Comparison of ENCODE assay signal across 9 cellular contexts in the genomic region with DNA sequence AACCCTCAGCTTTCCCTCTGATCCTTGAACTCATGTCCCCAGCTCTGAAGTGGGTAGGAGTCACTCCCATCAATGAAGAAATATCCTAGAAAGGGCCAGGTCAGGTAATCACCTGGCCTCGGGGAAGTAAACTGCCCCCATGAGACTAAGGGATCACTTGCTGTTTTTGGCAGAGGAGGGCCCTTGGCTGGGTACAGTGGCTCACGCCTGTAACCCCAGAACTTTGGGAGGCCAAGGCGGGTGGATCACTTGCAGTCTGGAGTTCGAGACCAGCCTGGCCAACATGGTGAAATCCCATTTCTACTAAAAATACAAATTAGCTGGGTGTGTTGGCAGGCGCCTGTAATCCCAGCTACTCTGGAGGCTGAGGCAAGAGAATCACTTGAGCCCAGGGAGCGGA. TPM values are rescaled to one million over a fixed set of nuclear protein-coding genes. Genes with fewer than 3 reads are reported as not detected.
A peak's percentile ranks its signal among the peaks of the same experiment; 100 is the strongest.
DNase-seq lines count a peak whose midpoint lies in the region; FAIRE-seq and TF ChIP-seq lines count a peak whose summit lies in the region.
"Not testable (repeated sequence)": the region's sequence is repeated elsewhere in the genome, so short reads cannot be mapped to it uniquely, and the experiment has no call there.
"Had no signal": no experiment of that assay in that cellular context is flagged by ENCODE, and none has a peak within 500 bp of the region (broad histone marks: within the 10 kb centered on the region; RNA-seq: fewer than 3 reads in every experiment).

No MANE protein-coding gene starts in this region.

- H3K27me3 Mint-ChIP-seq in HFFc6 (ENCODE audit: insufficient read depth); astrocyte (ENCODE audit: low read depth, unreplicated experiment): not testable (repeated sequence)

- 89% methylated on average over 6 of the region's 6 CpGs for WGBS in esophagus muscularis mucosa
- WGBS in smooth muscle cell (ENCODE audit: low lambda C conversion rate) = 96% methylated on average over 5 of the region's 6 CpGs
- 94% methylated on average over 6 of the region's 6 CpGs for WGBS in thyroid gland, 2 donors

- peaks cover 91% of the 10 kb centered on the region for H4K20me1 ChIP-seq in astrocyte (ENCODE audit: insufficient read depth, low read length)
- peaks cover 44% of the 10 kb centered on the region for H4K20me1 ChIP-seq in osteoblast (ENCODE audit: insufficient read depth, low read length)
- peaks cover 86% of the 10 kb centered on the region for H4K20me1 ChIP-seq in smooth muscle cell (ENCODE audit: low read depth)

- H3K27me3 ChIP-seq in astrocyte (ENCODE audit: insufficient read depth, low read length); esophagus muscularis mucosa; left ventricle myocardium inferior (ENCODE audit: low read depth); osteoblast (ENCODE audit: insufficient read depth, low read length); smooth muscle cell (ENCODE audit: low read depth); thyroid gland: not testable (repeated sequence)

- H3K36me3 Mint-ChIP-seq in HFFc6 (ENCODE audit: low read depth) (peaks cover 11% of the 10 kb centered on the region; the same call in 1 of the 2 replicates), astrocyte (ENCODE audit: low read depth, unreplicated experiment) (peaks cover 19% of the 10 kb centered on the region)

- H3K4me2 ChIP-seq in astrocyte (ENCODE audit: low read length); smooth muscle cell: not testable (repeated sequence)
- H3K4me2 ChIP-seq in osteoblast (ENCODE audit: insufficient read depth, low read length) = peak overlapping the region; percentile 71

- peak overlapping the region; percentile 100 for H3K27ac Mint-ChIP-seq in HFFc6
- H3K27ac Mint-ChIP-seq in astrocyte (ENCODE audit: unreplicated experiment) = peak overlapping the region; percentile 90

- not testable (repeated sequence) for DNase-seq in HFFc6; astrocyte (ENCODE audit: low read depth); esophagus muscularis mucosa (ENCODE audit: extremely low spot score); left ventricle myocardium inferior; osteoblast (ENCODE audit: insufficient read length, low spot score, missing footprints); smooth muscle cell (lab: John Stamatoyannopoulos, UW; ENCODE audit: unreplicated experiment); thyroid gland

- H3K36me3 ChIP-seq in astrocyte (ENCODE audit: insufficient read depth, low read length) (peaks cover 20% of the 10 kb centered on the region), esophagus muscularis mucosa (peaks cover 27 to 45% (median 40%) of the 10 kb centered on the region in 4 donors), left ventricle myocardium inferior (peaks cover 51% of the 10 kb centered on the region), osteoblast (ENCODE audit: insufficient read depth, low read length) (peaks cover 58% of the 10 kb centered on the region), thyroid gland (peaks cover 4 to 21% of the 10 kb centered on the region in 2 donors)
- not testable (repeated sequence) for H3K36me3 ChIP-seq in smooth muscle cell (ENCODE audit: low read depth)

- H3K27ac ChIP-seq in astrocyte (ENCODE audit: low read depth, low read length) (peak overlapping the region; percentile 82), esophagus muscularis mucosa (replicated peaks in 1 of 4) (peak overlapping the region; percentile 83 to 87 (median 86)), left ventricle myocardium inferior (replicated peaks) (peak overlapping the region; percentile 93), osteoblast (ENCODE audit: low read depth, low read length) (peak overlapping the region; percentile 89), smooth muscle cell (ENCODE audit: low read depth) (peak overlapping the region; percentile 88), thyroid gland (peak overlapping the region in 2 of 3 donors; percentile 62 to 77)

- H3K4me1 Mint-ChIP-seq in HFFc6 (ENCODE audit: low read depth) = peaks cover 41% of the 10 kb centered on the region
- peaks cover 37% of the 10 kb centered on the region for H3K4me1 Mint-ChIP-seq in astrocyte (ENCODE audit: low read depth, unreplicated experiment)

- not testable (repeated sequence) for H3K4me3 ChIP-seq in astrocyte (ENCODE audit: insufficient read depth, low read depth, low read length); esophagus muscularis mucosa; osteoblast (ENCODE audit: insufficient read depth, low read length); smooth muscle cell; thyroid gland (replicated peaks in 1 of 3)
- H3K4me3 ChIP-seq in left ventricle myocardium inferior = peak overlapping the region; percentile 39

- H3K4me1 ChIP-seq in astrocyte (ENCODE audit: insufficient read depth, low read length) (peaks cover 39% of the 10 kb centered on the region), esophagus muscularis mucosa (peaks cover 33 to 60% (median 52%) of the 10 kb centered on the region in 4 donors), left ventricle myocardium inferior (peaks cover 63% of the 10 kb centered on the region), osteoblast (ENCODE audit: insufficient read depth, low read length) (peaks cover 37% of the 10 kb centered on the region), thyroid gland (peaks cover 0 to 27% of the 10 kb centered on the region in 2 donors)
- not testable (repeated sequence) for H3K4me1 ChIP-seq in smooth muscle cell (ENCODE audit: low read depth)

- H3F3A ChIP-seq in smooth muscle cell (ENCODE audit: low read depth) = not testable (repeated sequence)

- H2AFZ ChIP-seq in astrocyte (ENCODE audit: low read depth, low read length); osteoblast (ENCODE audit: low read length); smooth muscle cell (ENCODE audit: low read depth): not testable (repeated sequence)

- not testable (repeated sequence) for TF ChIP-seq POLR2A in esophagus muscularis mucosa (IDR thresholded peaks at IDR 0.05; ENCODE audit: low read depth); thyroid gland (IDR thresholded peaks at IDR 0.05)

- not testable (repeated sequence) for H3K9ac ChIP-seq in astrocyte (ENCODE audit: low read length); smooth muscle cell (ENCODE audit: low read depth)

- intact Hi-C loops in esophagus muscularis mucosa (cut with DNase I); left ventricle myocardium inferior (cut with micrococcal nuclease); thyroid gland (cut with DNase I): not testable (repeated sequence)

- peaks cover 88% of the 10 kb centered on the region for H3K79me2 ChIP-seq in astrocyte (ENCODE audit: insufficient read depth, low read length)
- peaks cover 92% of the 10 kb centered on the region for H3K79me2 ChIP-seq in osteoblast (ENCODE audit: insufficient read depth, low read length)
- H3K79me2 ChIP-seq in smooth muscle cell (ENCODE audit: low read depth) = peaks cover 82% of the 10 kb centered on the region

- not testable (repeated sequence) for FAIRE-seq in astrocyte (lab: Jason Lieb, UNC)

- not testable (repeated sequence) for H3K4me3 Mint-ChIP-seq in HFFc6; astrocyte (ENCODE audit: unreplicated experiment)

- not testable (repeated sequence) for H3K9me3 ChIP-seq in astrocyte (ENCODE audit: insufficient read depth, low read depth, low read length); esophagus muscularis mucosa; left ventricle myocardium inferior (replicated peaks); osteoblast (ENCODE audit: low read depth, low read length); smooth muscle cell (replicated peaks; ENCODE audit: low read depth); thyroid gland

- not testable (repeated sequence) for H3K9me3 Mint-ChIP-seq in HFFc6; astrocyte (ENCODE audit: unreplicated experiment)

- TF ChIP-seq CTCF in HFFc6 (IDR thresholded peaks at IDR 0.05); astrocyte (IDR thresholded peaks at IDR 0.05; ENCODE audit: insufficient read depth, low read depth, low read length); esophagus muscularis mucosa (IDR thresholded peaks at IDR 0.05); left ventricle myocardium inferior (IDR thresholded peaks at IDR 0.05; ENCODE audit: borderline replicate concordance); osteoblast (IDR thresholded peaks at IDR 0.05; ENCODE audit: extremely low read depth, low read depth, low read length); smooth muscle cell (IDR thresholded peaks at IDR 0.05; ENCODE audit: borderline replicate concordance, insufficient read depth, poor library complexity, severe bottlenecking); thyroid gland (IDR thresholded peaks at IDR 0.05): not testable (repeated sequence)

- not testable (repeated sequence) for TF ChIP-seq EP300 in esophagus muscularis mucosa (IDR thresholded peaks at IDR 0.05)

RNA-seq across cellular contexts. Expression of gene EDC4, which starts 8.8 kb away (rescaled TPM):
- total RNA-seq in HFFc6 (2021; fragmentation: NEBNext Ultra II Directional; extraction: Animal tissue kit (Norgen Biotek cat#: 25700)) = 10 to 100 TPM; 60.2 to 81.0 (median 63.6) TPM
- total RNA-seq in astrocyte = 61.5 and 64.8 TPM in 2 replicates
- total RNA-seq in esophagus muscularis mucosa = 10 to 100 TPM; 49.9 to 70.9 (median 52.0) TPM
- 33.2 TPM for total RNA-seq in left ventricle myocardium inferior
- 45.7 and 60.8 TPM in 2 replicates for total RNA-seq in osteoblast
- 35.5 and 46.3 TPM in 2 replicates for total RNA-seq in smooth muscle cell
- polyA plus RNA-seq in smooth muscle cell = 64.5 and 74.7 TPM in 2 replicates
- total RNA-seq in thyroid gland = 10 to 100 TPM; 31.4 to 68.2 (median 41.2) TPM

RNA-seq across cellular contexts. Expression of gene CENPT, which starts 16.6 kb away (rescaled TPM):
- 10 to 100 TPM; 51.2 to 64.2 (median 59.7) TPM for total RNA-seq in HFFc6 (2021; fragmentation: NEBNext Ultra II Directional; extraction: Animal tissue kit (Norgen Biotek cat#: 25700))
- total RNA-seq in astrocyte = 67.3 and 79.3 TPM in 2 replicates
- total RNA-seq in esophagus muscularis mucosa = 10 to 100 TPM; 30.3 to 50.7 (median 33.2) TPM
- total RNA-seq in left ventricle myocardium inferior = 20.2 TPM
- total RNA-seq in osteoblast = 24.2 and 25.6 TPM in 2 replicates
- total RNA-seq in smooth muscle cell = 37.3 and 47.0 TPM in 2 replicates
- polyA plus RNA-seq in smooth muscle cell = 65.8 and 79.7 TPM in 2 replicates
- total RNA-seq in thyroid gland = 10 to 100 TPM; 15.7 to 43.8 (median 26.2) TPM

RNA-seq across cellular contexts. Expression of gene NUTF2, which starts 17.3 kb away (rescaled TPM):
- total RNA-seq in HFFc6 (2021; fragmentation: NEBNext Ultra II Directional; extraction: Animal tissue kit (Norgen Biotek cat#: 25700)) = 100 to 1,000 TPM; 182 to 195 (median 185) TPM
- total RNA-seq in astrocyte = 214 and 224 TPM in 2 replicates
- 100 to 1,000 TPM; 101 to 246 (median 174) TPM for total RNA-seq in esophagus muscularis mucosa
- total RNA-seq in left ventricle myocardium inferior = 73.6 TPM
- 203 TPM in 2 replicates for total RNA-seq in osteoblast
- total RNA-seq in smooth muscle cell = 112 and 115 TPM in 2 replicates
- polyA plus RNA-seq in smooth muscle cell = 202 and 208 TPM in 2 replicates
- total RNA-seq in thyroid gland = 100 to 1,000 TPM in 1 of 4 donors, 10 to 100 TPM in 3; 31.6 to 153 (median 58.4) TPM

RNA-seq across cellular contexts. Expression of gene NRN1L, which starts 20.6 kb away (rescaled TPM):
- total RNA-seq in HFFc6 (2021; fragmentation: NEBNext Ultra II Directional; extraction: Animal tissue kit (Norgen Biotek cat#: 25700)) = under 1 TPM in 3 of 6 experiments, not detected in 3; 0.25 to 0.51 (median 0.38) TPM
- total RNA-seq in astrocyte (0.82 and 0.91 TPM in 2 replicates), esophagus muscularis mucosa (1 to 10 TPM in 1 of 4 donors, under 1 TPM in 1, not detected in 2; 0.99 to 1.7 TPM), left ventricle myocardium inferior (0.49 TPM), osteoblast (0.29 TPM in 1 of 2 replicates, not detected in the other), smooth muscle cell (not detected in 2 replicates), thyroid gland (1 to 10 TPM in 1 of 4 donors, not detected in 3; 2.0 TPM)
- polyA plus RNA-seq in smooth muscle cell = 0.46 and 0.57 TPM in 2 replicates
- total RNA-seq: HT1080, IMR-90 had no signal

RNA-seq across cellular contexts. Expression of gene THAP11, which starts 21.9 kb away (rescaled TPM):
- 10 to 100 TPM; 15.1 to 18.6 (median 16.2) TPM for total RNA-seq in HFFc6 (2021; fragmentation: NEBNext Ultra II Directional; extraction: Animal tissue kit (Norgen Biotek cat#: 25700))
- total RNA-seq in astrocyte = 16.5 and 18.1 TPM in 2 replicates
- 100 to 1,000 TPM in 1 of 4 donors, 10 to 100 TPM in 3; 60.2 to 101 (median 78.3) TPM for total RNA-seq in esophagus muscularis mucosa
- total RNA-seq in left ventricle myocardium inferior = 31.4 TPM
- total RNA-seq in osteoblast = 23.6 and 25.7 TPM in 2 replicates
- total RNA-seq in smooth muscle cell = 23.0 and 31.3 TPM in 2 replicates
- 32.7 and 38.3 TPM in 2 replicates for polyA plus RNA-seq in smooth muscle cell
- total RNA-seq in thyroid gland = 10 to 100 TPM; 53.5 to 79.0 (median 67.8) TPM
